ENCODE assay signal across 8 cellular contexts in the genomic region with DNA sequence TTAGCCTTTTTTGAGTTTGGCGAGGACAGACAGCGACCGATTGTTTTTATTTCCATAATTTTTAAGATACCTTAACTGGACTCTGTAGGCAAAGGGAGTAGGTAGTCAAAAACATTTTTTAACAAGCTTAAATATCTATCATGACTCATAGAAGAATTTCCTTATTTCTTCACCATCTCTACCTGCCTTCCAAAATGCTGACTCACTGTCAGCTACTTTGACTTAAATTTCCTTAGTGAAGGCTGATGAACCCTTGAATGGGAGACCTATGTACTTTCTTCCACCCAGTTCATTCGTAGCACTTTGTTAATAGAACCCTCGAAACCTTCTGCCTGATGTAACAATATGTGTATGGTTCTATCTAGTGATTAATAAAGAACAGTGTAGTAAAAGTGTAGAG. TPM values are rescaled to one million over a fixed set of nuclear protein-coding genes. Genes with fewer than 3 reads are reported as not detected.
A peak's percentile ranks its signal among the peaks of the same experiment; 100 is the strongest.
DNase-seq lines count a peak whose midpoint lies in the region; ATAC-seq and TF ChIP-seq lines count a peak whose summit lies in the region.

No MANE protein-coding gene starts in this region.

- no peaks in the 10 kb centered on the region for H3K36me3 ChIP-seq in cardiac muscle cell
- no peaks in the 10 kb centered on the region for H3K36me3 ChIP-seq in iPS-18a (ENCODE audit: control insufficient read depth, low read depth, low read length)
- H3K36me3 ChIP-seq in transverse colon, result no peaks in the 10 kb centered on the region

- H3K4me1 ChIP-seq in cardiac muscle cell (ENCODE audit: low read depth), result peaks cover 6% of the 10 kb centered on the region
- peaks cover 12% of the 10 kb centered on the region for H3K4me1 ChIP-seq in iPS-18a (ENCODE audit: control insufficient read depth, low read depth, low read length)
- peaks cover 0 to 41% (median 17%) of the 10 kb centered on the region in 4 donors for H3K4me1 ChIP-seq in transverse colon

- intact Hi-C loops in left ventricle myocardium superior (cut with micrococcal nuclease) (no loop called here), transverse colon (cut with DNase I; ENCODE audit: low total_unique reads) (no loop called here)

- TF ChIP-seq EP300 in transverse colon (IDR thresholded peaks at IDR 0.05; ENCODE audit: low read depth), result no peak

- H3K27me3 ChIP-seq in cardiac muscle cell (no peaks in the 10 kb centered on the region), iPS-18a (ENCODE audit: control insufficient read depth, insufficient read depth, low read length) (no peaks in the 10 kb centered on the region), transverse colon (no peaks in the 10 kb centered on the region)

- TF ChIP-seq CTCF in cardiac muscle cell (IDR thresholded peaks at IDR 0.05; ENCODE audit: low read depth, low read length), result no peak
- TF ChIP-seq CTCF in VCaP (conservative IDR thresholded peaks at IDR 0.05), result no peak
- no peak for TF ChIP-seq CTCF in transverse colon (IDR thresholded peaks at IDR 0.05)

- WGBS in transverse colon (ENCODE audit: low coverage in 1 of 2), 2 donors, result 55 to 63% methylated on average over 5 of the region's 5 CpGs

- H3K4me3 ChIP-seq in cardiac muscle cell, result peak overlapping the region; percentile 84
- peak overlapping the region; percentile 92 for H3K4me3 ChIP-seq in iPS-18a (ENCODE audit: low read length)
- peak overlapping the region in 2 of 4 donors; percentile 70 to 75 for H3K4me3 ChIP-seq in transverse colon

- H3K27ac ChIP-seq in cardiac muscle cell (peak overlapping the region; percentile 80), VCaP (peak overlapping the region; percentile 92), iPS-18a (ENCODE audit: low read length) (peak overlapping the region; percentile 94), transverse colon (peak overlapping the region; percentile 89 to 93 (median 93))

- no peak for TF ChIP-seq POLR2A in transverse colon (IDR thresholded peaks at IDR 0.05)

- DNase-seq in cardiac muscle cell (ENCODE audit: low read depth in 1 of 2, low spot score in 1 of 2) (peak in 1 of 2 donors; percentile 56), left ventricle myocardium superior (no peak), transverse colon (no peak), NCI-H2081 treated with DMSO at 0.1 percent for 48 hours (lab: John Stamatoyannopoulos, UW) (no peak), NK-92 (lab: John Stamatoyannopoulos, UW; ENCODE audit: unreplicated experiment) (no peak)

- no peaks in the 10 kb centered on the region for H3K9me3 ChIP-seq in cardiac muscle cell (ENCODE audit: low read depth)
- no peaks in the 10 kb centered on the region for H3K9me3 ChIP-seq in iPS-18a (ENCODE audit: control insufficient read depth, low read depth, low read length)
- no peaks in the 10 kb centered on the region for H3K9me3 ChIP-seq in transverse colon

- ATAC-seq in left ventricle myocardium superior (no peak), HG02571 (IDR thresholded peaks at IDR 0.05; ENCODE audit: unreplicated experiment) (no peak)

- peak overlapping the region; percentile 83 for H3K9ac ChIP-seq in iPS-18a (ENCODE audit: low read length)

- in situ Hi-C loops in transverse colon (cut with MboI; ENCODE audit: low pct_ligation_motif_present in 1 of 4, low pct_unique_long_range_greater_than_20kb in 1 of 4, low sequenced_read_pairs in 3 of 4), result no loop called here

RNA-seq across cellular contexts. Expression of gene MTMR2, which starts 1.1 kb away (rescaled TPM):
- total RNA-seq in cardiac muscle cell, result 14.9 and 15.0 TPM in 2 replicates
- polyA plus RNA-seq in cardiac muscle cell, result 28.0 and 48.5 TPM in 2 replicates
- total RNA-seq in left ventricle myocardium superior, result 17.3 TPM
- total RNA-seq in transverse colon, result 10 to 100 TPM; 14.7 to 35.2 (median 18.4) TPM
